In the genomic region with DNA sequence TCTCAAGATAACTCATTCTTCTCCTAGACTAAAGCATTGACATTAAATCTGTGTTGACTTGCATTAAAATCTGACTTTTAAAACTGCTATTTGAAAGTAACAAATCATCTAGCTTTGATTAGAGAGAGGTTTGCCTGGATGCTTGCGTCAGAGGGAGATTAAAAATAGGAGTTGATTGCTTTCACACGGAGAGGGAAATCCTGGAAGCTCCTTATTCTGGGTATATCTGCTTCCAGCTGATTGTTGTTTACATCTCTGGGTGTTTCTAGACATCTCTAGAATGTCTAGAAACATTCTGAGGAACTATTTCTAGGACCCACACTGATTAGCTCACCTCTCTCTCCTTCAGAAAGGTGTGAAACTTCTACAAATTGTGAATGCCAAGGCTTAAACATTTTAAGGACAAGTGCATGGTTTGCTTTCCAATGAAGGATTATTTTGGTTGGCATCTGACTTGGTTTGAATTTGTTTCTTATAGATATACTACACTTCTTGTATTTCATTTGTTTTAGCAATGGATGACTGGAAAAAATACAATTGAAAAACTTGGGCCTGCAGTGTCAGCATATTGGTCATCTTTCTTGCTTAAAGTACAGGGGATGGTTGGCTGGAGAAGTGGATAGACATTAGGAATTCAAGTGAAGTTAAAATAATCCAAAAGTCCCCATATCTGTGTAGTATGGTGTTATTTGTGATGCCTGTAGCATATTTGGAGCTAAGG, we compare ENCODE assay signal across 9 cellular contexts. TPM values are rescaled to one million over a fixed set of nuclear protein-coding genes. Genes with fewer than 3 reads are reported as not detected.
DNase-seq lines count a peak whose midpoint lies in the region; ATAC-seq, FAIRE-seq and TF ChIP-seq lines count a peak whose summit lies in the region.
"Had no signal": no experiment of that assay in that cellular context is flagged by ENCODE, and none has a peak within 500 bp of the region (broad histone marks: within the 10 kb centered on the region; RNA-seq: fewer than 3 reads in every experiment).

No MANE protein-coding gene starts in this region.

- TF ChIP-seq POLR2A in stomach (IDR thresholded peaks at IDR 0.05), result no peak

- intact Hi-C loops in activated CD4-positive, alpha-beta T cell treated with anti-CD3 and anti-CD28 coated beads for 36 hours (cut with DNase I, micrococcal nuclease), result loop anchor here (5.0 to 10.0 kb wide), 3 partner anchors 115 to 518 kb away; partner anchors contain the start of gene SLC11A2 (in 1 of the 2)
- intact Hi-C loops in kidney (cut with DNase I) (no loop called here), stomach (cut with DNase I; ENCODE audit: low total_unique reads) (no loop called here)

- H3K36me3 Mint-ChIP-seq in activated CD4-positive, alpha-beta T cell treated with anti-CD3 and anti-CD28 coated beads for 36 hours (ENCODE audit: low read depth), result peaks cover 11% of the 10 kb centered on the region

- TF ChIP-seq EP300 in stomach (IDR thresholded peaks at IDR 0.05), result no peak

- ATAC-seq in activated CD4-positive, alpha-beta T cell treated with anti-CD3 and anti-CD28 coated beads for 36 hours, result no peak
- ATAC-seq in GM19463 (IDR thresholded peaks at IDR 0.05; ENCODE audit: unreplicated experiment), result no peak

- H3K36me3 ChIP-seq in kidney (ENCODE audit: control insufficient read depth in 1 of 2, insufficient read depth in 2 of 2, low read length in 2 of 2), result no peaks in the 10 kb centered on the region
- H3K36me3 ChIP-seq in stomach, result no peaks in the 10 kb centered on the region

- peaks cover 49% of the 10 kb centered on the region for H3K4me1 Mint-ChIP-seq in activated CD4-positive, alpha-beta T cell treated with anti-CD3 and anti-CD28 coated beads for 36 hours

- H3K4me3 Mint-ChIP-seq in activated CD4-positive, alpha-beta T cell treated with anti-CD3 and anti-CD28 coated beads for 36 hours, result peak overlapping the region; percentile 98

- peak overlapping the region in 1 of 2 donors; percentile 91 for H3K9ac ChIP-seq in kidney (ENCODE audit: low read length in 2 of 2)

- no peaks in the 10 kb centered on the region for H3K27me3 ChIP-seq in stomach

- H3K27me3 Mint-ChIP-seq in activated CD4-positive, alpha-beta T cell treated with anti-CD3 and anti-CD28 coated beads for 36 hours, result no peaks in the 10 kb centered on the region

- POLR2A ChIA-PET in activated CD4-positive, alpha-beta T cell treated with anti-CD3 and anti-CD28 coated beads for 36 hours (lab: Charles Lee), result interaction anchor here (0.7 to 2.8 kb wide), 7 partner anchors 11 to 115 kb away, joined by 3 to 11 read pairs (median 5); no protein-coding TSS in a partner anchor

- no peak for DNase-seq in activated CD4-positive, alpha-beta T cell treated with anti-CD3 and anti-CD28 coated beads for 36 hours
- DNase-seq in activated CD4-positive, alpha-beta T cell treated with anti-CD3 and anti-CD28 coated beads, Interleukin-2, amount 50 U/mL, for 48 hours, result no peak
- DNase-seq in kidney, result no peak
- DNase-seq in stomach, result no peak
- DNase-seq in stimulated activated CD4-positive, alpha-beta T cell treated with anti-CD3 and anti-CD28 coated beads, Interleukin-12 subunit alpha, Interleukin-12 subunit beta, amount 100 ng/mL, for 4 hours, result no peak
- no peak for DNase-seq in A172 (ENCODE audit: low spot score)
- DNase-seq: NCI-H2227 treated with DMSO at 0.1 percent for 48 hours had no signal

- H3K27ac ChIP-seq in angular gyrus (ENCODE audit: low read depth, low read length) (peak overlapping the region; percentile 96), kidney (ENCODE audit: low read depth in 2 of 2, low read length in 2 of 2) (no peak overlapping the region), stomach (peak overlapping the region in 4 of 5 donors; percentile 43 to 96 (median 95))

- TF ChIP-seq CTCF in kidney (IDR thresholded peaks at IDR 0.05; ENCODE audit: borderline replicate concordance, extremely low read depth, insufficient read depth) (no peak), stomach (IDR thresholded peaks at IDR 0.05) (no peak)

- peaks cover 14 to 18% of the 10 kb centered on the region in 2 donors for H3K4me1 ChIP-seq in kidney (ENCODE audit: control insufficient read depth in 1 of 2, insufficient read depth in 1 of 2, low read depth in 1 of 2, low read length in 2 of 2)
- H3K4me1 ChIP-seq in stomach, result peaks cover 14 to 58% (median 37%) of the 10 kb centered on the region in 4 donors

- CTCF ChIA-PET in activated CD4-positive, alpha-beta T cell treated with anti-CD3 and anti-CD28 coated beads for 36 hours (lab: Charles Lee), result interaction anchor here (0.6 to 5.0 kb wide), 24 partner anchors 9 to 395 kb away, joined by 3 to 58 read pairs (median 4); partner anchors contain the start of gene COX14

- WGBS in stomach, 5 donors, result 12 to 32% (median 20%) methylated on average over 2 of the region's 2 CpGs

- H3K9me3 ChIP-seq in kidney (ENCODE audit: control insufficient read depth in 1 of 2, low read length in 2 of 2) (no peaks in the 10 kb centered on the region), stomach (no peaks in the 10 kb centered on the region)

- H3K9me3 Mint-ChIP-seq in activated CD4-positive, alpha-beta T cell treated with anti-CD3 and anti-CD28 coated beads for 36 hours (ENCODE audit: low read depth), result no peaks in the 10 kb centered on the region

- H3K4me3 ChIP-seq in kidney (ENCODE audit: low read length in 2 of 2) (peak overlapping the region; percentile 9 to 92), stomach (peak overlapping the region in 3 of 4 donors; percentile 81 to 97 (median 86))

- no peak for FAIRE-seq in kidney (lab: Jason Lieb, UNC)

- peak overlapping the region; percentile 96 for H3K27ac Mint-ChIP-seq in activated CD4-positive, alpha-beta T cell treated with anti-CD3 and anti-CD28 coated beads for 36 hours

RNA-seq across cellular contexts. Expression of gene DIP2B, which starts 2.1 kb away (rescaled TPM):
- 10 to 100 TPM; 29.2 to 29.4 TPM for total RNA-seq in activated CD4-positive, alpha-beta T cell treated with anti-CD3 and anti-CD28 coated beads for 36 hours
- 23.3 TPM for total RNA-seq in kidney
- 4.6 TPM for polyA plus RNA-seq in kidney (ENCODE audit: insufficient read depth, low read depth, low replicate concordance)
- total RNA-seq in stomach, result 100 to 1,000 TPM in 1 of 5 donors, 10 to 100 TPM in 3, 1 to 10 TPM in 1; 5.8 to 136 (median 20.6) TPM
- 1 to 10 TPM; 2.7 to 4.2 (median 3.9) TPM for polyA plus RNA-seq in stomach
- 23.1 and 25.0 TPM in 2 replicates for total RNA-seq in A172 (2014; rRNA removed; shearing (Covaris generic))

Comparison
In these comparisons a context has a peak if more than half of its experiments do, and no peak if none do; other contexts are left out.
1. H3K27ac ChIP-seq: peak in angular gyrus (single experiment) and stomach (4 of 5); none in kidney (0 of 2).
2. intact Hi-C loops: an anchor here in activated CD4-positive, alpha-beta T cell treated with anti-CD3 and anti-CD28 coated beads for 36 hours (5.0 to 10.0 kb wide); none called in kidney and stomach.